ENCODE assay signal across 8 cellular contexts in the genomic region with DNA sequence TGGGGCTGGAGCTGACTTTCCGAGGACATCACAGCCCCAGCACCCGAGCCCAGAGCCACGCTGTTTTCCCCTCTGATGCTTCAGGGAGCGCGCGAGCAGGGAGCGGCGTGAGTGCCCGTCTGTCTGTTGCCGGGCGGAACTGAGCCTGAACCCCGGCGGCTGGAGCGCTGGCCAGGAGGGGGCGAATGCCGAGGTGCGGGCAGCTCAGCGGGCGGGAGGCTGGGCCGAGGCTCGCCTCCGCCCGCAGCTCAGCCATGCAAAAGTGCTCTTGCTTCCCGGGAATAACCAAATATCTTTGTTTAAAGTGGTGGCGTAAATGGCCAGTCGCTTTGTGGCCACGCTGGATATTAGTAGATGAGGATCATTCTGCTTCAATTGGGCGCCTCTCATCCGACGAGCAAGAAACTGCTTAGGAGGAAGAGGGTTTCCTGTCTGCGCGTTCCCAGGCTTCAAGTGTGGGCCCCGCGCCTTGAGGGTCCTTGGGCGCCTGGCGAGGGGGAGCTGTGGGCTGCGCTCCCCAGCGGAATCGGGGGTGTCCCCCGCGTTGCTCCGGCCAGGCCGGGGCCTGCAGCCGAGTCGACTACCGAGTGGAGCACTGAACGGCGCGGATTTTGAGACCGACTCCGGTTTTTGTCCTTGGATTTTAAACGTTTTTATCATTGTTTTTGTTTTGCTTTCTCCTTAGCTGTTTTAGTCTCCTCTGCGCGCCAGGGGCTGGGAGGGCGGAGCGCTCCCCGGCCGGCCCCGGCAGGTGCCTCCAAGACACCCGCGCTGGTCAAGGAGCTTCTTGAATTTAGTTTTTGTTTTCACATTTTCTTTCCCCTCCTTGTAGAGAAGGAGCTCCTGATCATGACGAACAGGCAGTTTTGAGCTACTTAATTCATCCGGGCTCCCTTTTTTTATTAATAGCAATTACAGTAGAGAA. TPM values are rescaled to one million over a fixed set of nuclear protein-coding genes. Genes with fewer than 3 reads are reported as not detected.
A peak's percentile ranks its signal among the peaks of the same experiment; 100 is the strongest.
DNase-seq lines count a peak whose midpoint lies in the region; ATAC-seq, FAIRE-seq and TF ChIP-seq lines count a peak whose summit lies in the region.

No MANE protein-coding gene starts in this region.

- TF ChIP-seq CTCF in endothelial cell of umbilical vein (IDR thresholded peaks at IDR 0.05; ENCODE audit: extremely low read depth in 1 of 2, insufficient read depth in 1 of 2, low read depth in 1 of 2, low read length in 2 of 2), result peak; percentile 18 to 45

- no TSS peak for BruUV-seq in endothelial cell of umbilical vein (replicated peaks; lab: Mats Ljungman, UMichigan)

- H3K9me1 ChIP-seq in endothelial cell of umbilical vein (replicated peaks; ENCODE audit: control insufficient read depth, extremely low read depth, insufficient read depth, low read length), result no peaks in the 10 kb centered on the region

- POLR2A ChIA-PET in endothelial cell of umbilical vein (lab: Charles Lee), result no interaction called here

- peak; percentile 65 for ATAC-seq in GM18867 (IDR thresholded peaks at IDR 0.05; ENCODE audit: unreplicated experiment)
- ATAC-seq in GM18909 (IDR thresholded peaks at IDR 0.05; ENCODE audit: poor library complexity, unreplicated experiment), result no peak

- H3K9me3 ChIP-seq in endothelial cell of umbilical vein (replicated peaks; ENCODE audit: control insufficient read depth, insufficient read depth, low read length) (no peaks in the 10 kb centered on the region), Karpas-422 (ENCODE audit: low read length) (no peaks in the 10 kb centered on the region; the same call in 1 of the 2 replicates)

- H2AFZ ChIP-seq in ACC112 (ENCODE audit: low read length, unreplicated experiment), result no peak overlapping the region
- H2AFZ ChIP-seq in endothelial cell of umbilical vein (ENCODE audit: low read depth, low read length), result no peak overlapping the region
- H2AFZ ChIP-seq in Karpas-422 (ENCODE audit: low read length), result no peak overlapping the region

- H3K4me2 ChIP-seq in endothelial cell of umbilical vein (ENCODE audit: insufficient read depth, low read length), result peak overlapping the region; percentile 16
- no peak overlapping the region for H3K4me2 ChIP-seq in Karpas-422 (ENCODE audit: low read depth, low read length, poor library complexity, severe bottlenecking)

- CTCF ChIA-PET in endothelial cell of umbilical vein (lab: Charles Lee), result interaction anchor here (0.9 to 2.6 kb wide), 3 partner anchors 19 to 629 kb away, joined by 3 to 11 read pairs (median 10); no protein-coding TSS in a partner anchor

- peak; percentile 55 for FAIRE-seq in endothelial cell of umbilical vein (lab: Jason Lieb, UNC)

- peak overlapping the region; percentile 18 for H3K4me3 ChIP-seq in ACC112 (ENCODE audit: low read depth, low read length)
- no peak overlapping the region for H3K4me3 ChIP-seq in endothelial cell of umbilical vein (replicated peaks in 1 of 3; ENCODE audit: insufficient read depth in 1 of 3, low read depth in 1 of 3, low read length in 3 of 3)
- H3K4me3 ChIP-seq in Karpas-422 (ENCODE audit: low read length), result no peak overlapping the region

- peaks cover 100% of the 10 kb centered on the region for H3K27me3 ChIP-seq in ACC112 (ENCODE audit: insufficient read depth, low read length)
- H3K27me3 ChIP-seq in endothelial cell of umbilical vein (ENCODE audit: control insufficient read depth in 2 of 2, insufficient read depth in 2 of 2, low read length in 2 of 2), result peaks cover 90 to 99% of the 10 kb centered on the region in 2 experiments
- no peaks in the 10 kb centered on the region for H3K27me3 ChIP-seq in Karpas-422 (ENCODE audit: low read length)

- H4K20me1 ChIP-seq in endothelial cell of umbilical vein (replicated peaks; ENCODE audit: control insufficient read depth, extremely low read depth, insufficient read depth, low read length), result no peaks in the 10 kb centered on the region
- no peaks in the 10 kb centered on the region for H4K20me1 ChIP-seq in Karpas-422 (ENCODE audit: insufficient read depth, low read depth, low read length)

- H3K36me3 ChIP-seq in ACC112 (ENCODE audit: insufficient read depth, low read length), result no peaks in the 10 kb centered on the region
- H3K36me3 ChIP-seq in endothelial cell of umbilical vein (ENCODE audit: control insufficient read depth in 2 of 2, extremely low read depth in 1 of 2, insufficient read depth in 2 of 2, low read length in 2 of 2), result no peaks in the 10 kb centered on the region
- H3K36me3 ChIP-seq in Karpas-422 (ENCODE audit: insufficient read depth, low read length), result no peaks in the 10 kb centered on the region

- peaks cover 4% of the 10 kb centered on the region for H3K4me1 ChIP-seq in ACC112 (ENCODE audit: control insufficient read depth, insufficient read depth, low read length, unreplicated experiment)
- H3K4me1 ChIP-seq in endothelial cell of umbilical vein (ENCODE audit: control insufficient read depth, extremely low read depth, insufficient read depth, low read length), result peaks cover 6% of the 10 kb centered on the region
- no peaks in the 10 kb centered on the region for H3K4me1 ChIP-seq in Karpas-422 (ENCODE audit: low read length)

- no peak for TF ChIP-seq POLR2A in endothelial cell of umbilical vein (IDR thresholded peaks at IDR 0.05; ENCODE audit: low read depth, low read length)

- DNase-seq in NCI-H748 (lab: John Stamatoyannopoulos, UW; ENCODE audit: unreplicated experiment), result peak; percentile 90
- DNase-seq in endothelial cell of umbilical vein (ENCODE audit: low read depth, low spot score), result peak; percentile 6
- DNase-seq in posterior vena cava (ENCODE audit: low spot score), result peak; percentile 80
- no peak for DNase-seq in cortex of kidney (lab: John Stamatoyannopoulos, UW)
- no peak for DNase-seq in Karpas-422

- intact Hi-C loops in endothelial cell of umbilical vein (cut with micrococcal nuclease) (loop anchor here (5.0 kb wide), 1 partner anchor 136 kb away; no protein-coding TSS in a partner anchor), posterior vena cava (cut with DNase I) (no loop called here)

- no peaks in the 10 kb centered on the region for H3K9me2 ChIP-seq in Karpas-422 (replicated peaks; ENCODE audit: insufficient read depth, low read length)

- dilution Hi-C loops in endothelial cell of umbilical vein (cut with MboI; ENCODE audit: extremely low pct_ligation_motif_present, low sequenced_read_pairs), result no loop called here

- no peaks in the 10 kb centered on the region for H3K79me2 ChIP-seq in ACC112 (ENCODE audit: control insufficient read depth, insufficient read depth, low read length, unreplicated experiment)
- H3K79me2 ChIP-seq in endothelial cell of umbilical vein (ENCODE audit: control insufficient read depth, insufficient read depth, low read length), result no peaks in the 10 kb centered on the region
- no peaks in the 10 kb centered on the region for H3K79me2 ChIP-seq in Karpas-422 (ENCODE audit: low read length)

- H3K9ac ChIP-seq in endothelial cell of umbilical vein (replicated peaks; ENCODE audit: extremely low read depth, insufficient read depth, low read length) (no peak overlapping the region), Karpas-422 (ENCODE audit: low read length) (no peak overlapping the region)

- H3K27ac ChIP-seq in ACC112 (ENCODE audit: low read depth, low read length) (no peak overlapping the region), endothelial cell of umbilical vein (ENCODE audit: insufficient read depth, low read depth, low read length) (no peak overlapping the region), Karpas-422 (ENCODE audit: low read length) (no peak overlapping the region)

TF ChIP-seq in endothelial cell of umbilical vein, 7 proteins besides CTCF, POLR2A, EP300 and RAD21:
- TF ChIP-seq GATA2 (IDR thresholded peaks at IDR 0.05; ENCODE audit: insufficient read depth, insufficient read length, low read depth, low read length) (no peak), EZH2 (IDR thresholded peaks at IDR 0.05; ENCODE audit: borderline replicate concordance, low read depth, low read length, severe bottlenecking) (peak; percentile 86)

RNA-seq across cellular contexts. Expression of a gene that starts 0.8 kb away (rescaled TPM):
- total RNA-seq in endothelial cell of umbilical vein (not detected in 2 replicates), posterior vena cava (not detected)
- polyA plus RNA-seq in endothelial cell of umbilical vein, result not detected in 2 replicates
- not detected in 2 replicates for polyA plus RNA-seq in endothelial cell of umbilical vein (2011; cell fraction: cytosol; rRNA removed)
- polyA plus RNA-seq in endothelial cell of umbilical vein (2011; cell fraction: nucleus; rRNA removed), result not detected in 2 replicates
- polyA plus RNA-seq in endothelial cell of umbilical vein (2012), result not detected in 2 replicates
- not detected in 2 replicates for polyA minus RNA-seq in endothelial cell of umbilical vein
- not detected for polyA minus RNA-seq in endothelial cell of umbilical vein (2011; cell fraction: cytosol; rRNA and poly(A)+ RNA removed)
- polyA minus RNA-seq in endothelial cell of umbilical vein (2011; cell fraction: nucleus; rRNA and poly(A)+ RNA removed), result not detected in 2 replicates
- total RNA-seq in Karpas-422 (2014; rRNA removed; shearing (Covaris generic); ENCODE audit: low replicate concordance), result not detected in 2 replicates

Comparison
In these comparisons a context has a peak if more than half of its experiments do, and no peak if none do; other contexts are left out.
1. DNase-seq: peak in NCI-H748 (single experiment), endothelial cell of umbilical vein (single experiment) and posterior vena cava (single experiment); none in cortex of kidney (single experiment) and Karpas-422 (single experiment).